In genomic region chr12:124565071-124565491, GRCh38 we compare ENCODE assay signal across 8 cellular contexts. TPM values are rescaled to one million over a fixed set of nuclear protein-coding genes. Genes with fewer than 3 reads are reported as not detected.
DNase-seq lines count a peak whose midpoint lies in the region; ATAC-seq, FAIRE-seq and TF ChIP-seq lines count a peak whose summit lies in the region.

No MANE protein-coding gene starts in this region.

- H3K27me3 ChIP-seq in DND-41 (ENCODE audit: insufficient read depth, low read length, poor library complexity) (no peaks in the 10 kb centered on the region), OCI-LY3 (ENCODE audit: low read depth, low read length) (no peaks in the 10 kb centered on the region)

- ATAC-seq in DND-41 (ENCODE audit: insufficient read depth, low read depth) (no peak), HG03442 (IDR thresholded peaks at IDR 0.05; ENCODE audit: unreplicated experiment) (no peak)

- H3K27ac Mint-ChIP-seq in osteocyte (ENCODE audit: unreplicated experiment), result no peak overlapping the region

- peaks cover 62% of the 10 kb centered on the region for H4K20me1 ChIP-seq in DND-41 (ENCODE audit: insufficient read depth, low read length)
- H4K20me1 ChIP-seq in OCI-LY3 (ENCODE audit: insufficient read depth, low read length), result peaks cover 65% of the 10 kb centered on the region

- H3K27ac ChIP-seq in DND-41 (ENCODE audit: low read length), result no peak overlapping the region
- H3K27ac ChIP-seq in OCI-LY3 (ENCODE audit: low read length), result no peak overlapping the region

- H3K4me2 ChIP-seq in DND-41 (ENCODE audit: insufficient read depth, low read length) (peak overlapping the region; percentile 91), OCI-LY3 (ENCODE audit: low read length) (peak overlapping the region; percentile 87)

- no peak for FAIRE-seq in D721Med (lab: Jason Lieb, UNC)

- H3K9ac ChIP-seq in DND-41 (ENCODE audit: low read depth, low read length) (no peak overlapping the region; the same call in 1 of the 2 replicates), OCI-LY3 (ENCODE audit: low read length) (peak overlapping the region; percentile 95; the same call in 1 of the 2 replicates)

- H3K9me3 Mint-ChIP-seq in osteocyte (ENCODE audit: unreplicated experiment), result no peaks in the 10 kb centered on the region

- no peak for DNase-seq in DND-41
- DNase-seq in epithelial cell of esophagus (ENCODE audit: low read depth), result peak; percentile 36
- DNase-seq in osteocyte (ENCODE audit: extremely low spot score, unreplicated experiment), result no peak
- DNase-seq in hepatic stellate cell (ENCODE audit: low spot score), result no peak
- DNase-seq in D721Med (ENCODE audit: insufficient read length, low spot score), result no peak
- no peak for DNase-seq in NCI-H1694 (lab: John Stamatoyannopoulos, UW)

- H3K79me2 ChIP-seq in DND-41 (ENCODE audit: insufficient read depth, low read length) (peaks cover 72% of the 10 kb centered on the region), OCI-LY3 (ENCODE audit: low read length) (peaks cover 72% of the 10 kb centered on the region)

- peak overlapping the region; percentile 87 for H3K4me3 Mint-ChIP-seq in osteocyte (ENCODE audit: unreplicated experiment)

- H3K27me3 Mint-ChIP-seq in osteocyte (ENCODE audit: unreplicated experiment), result no peaks in the 10 kb centered on the region

- H3K4me1 Mint-ChIP-seq in osteocyte (ENCODE audit: unreplicated experiment), result peaks cover 69% of the 10 kb centered on the region

- no peak for TF ChIP-seq CTCF in DND-41 (IDR thresholded peaks at IDR 0.05; ENCODE audit: borderline replicate concordance, extremely low read depth, low read length, poor library complexity, severe bottlenecking)
- TF ChIP-seq CTCF in OCI-LY3 (IDR thresholded peaks at IDR 0.05; ENCODE audit: low read depth, low read length), result no peak
- no peak for TF ChIP-seq CTCF in epithelial cell of esophagus (IDR thresholded peaks at IDR 0.05; ENCODE audit: insufficient read depth, low read depth, low read length, missing control alignments)
- no peak for TF ChIP-seq CTCF in osteocyte (IDR thresholded peaks at IDR 0.05)
- TF ChIP-seq CTCF in D721Med (IDR thresholded peaks at IDR 0.05; ENCODE audit: insufficient read depth, missing control alignments), result no peak

- H3K4me3 ChIP-seq in DND-41 (ENCODE audit: low read depth in 1 of 2, low read length in 2 of 2) (peak overlapping the region in 1 of 2 experiments; percentile 96; a peak in 1 of 4 replicates), OCI-LY3 (ENCODE audit: low read length) (peak overlapping the region; percentile 91), epithelial cell of esophagus (ENCODE audit: low read length) (no peak overlapping the region)

- no peaks in the 10 kb centered on the region for H3K36me3 Mint-ChIP-seq in osteocyte (ENCODE audit: unreplicated experiment)

- peaks cover 32% of the 10 kb centered on the region for H3K4me1 ChIP-seq in DND-41 (ENCODE audit: insufficient read depth, low read length)
- peaks cover 30% of the 10 kb centered on the region for H3K4me1 ChIP-seq in OCI-LY3 (ENCODE audit: low read length)

- H2AFZ ChIP-seq in DND-41 (ENCODE audit: low read depth, low read length) (no peak overlapping the region), OCI-LY3 (ENCODE audit: low read depth, low read length) (no peak overlapping the region)

- H3K9me3 ChIP-seq in DND-41 (ENCODE audit: insufficient read depth, low read length, severe bottlenecking), result no peaks in the 10 kb centered on the region
- no peaks in the 10 kb centered on the region for H3K9me3 ChIP-seq in OCI-LY3 (ENCODE audit: insufficient read depth, low read length)

- H3K36me3 ChIP-seq in DND-41 (ENCODE audit: insufficient read depth, low read length), result no peaks in the 10 kb centered on the region; the same call in 1 of the 2 replicates
- peaks cover 10% of the 10 kb centered on the region for H3K36me3 ChIP-seq in OCI-LY3 (replicated peaks; ENCODE audit: low read depth, low read length)

RNA-seq across cellular contexts. Expression of gene NCOR2, which starts 2.3 kb away (rescaled TPM):
- total RNA-seq in osteocyte, result 362 and 381 TPM in 2 replicates
